In the genomic region with DNA sequence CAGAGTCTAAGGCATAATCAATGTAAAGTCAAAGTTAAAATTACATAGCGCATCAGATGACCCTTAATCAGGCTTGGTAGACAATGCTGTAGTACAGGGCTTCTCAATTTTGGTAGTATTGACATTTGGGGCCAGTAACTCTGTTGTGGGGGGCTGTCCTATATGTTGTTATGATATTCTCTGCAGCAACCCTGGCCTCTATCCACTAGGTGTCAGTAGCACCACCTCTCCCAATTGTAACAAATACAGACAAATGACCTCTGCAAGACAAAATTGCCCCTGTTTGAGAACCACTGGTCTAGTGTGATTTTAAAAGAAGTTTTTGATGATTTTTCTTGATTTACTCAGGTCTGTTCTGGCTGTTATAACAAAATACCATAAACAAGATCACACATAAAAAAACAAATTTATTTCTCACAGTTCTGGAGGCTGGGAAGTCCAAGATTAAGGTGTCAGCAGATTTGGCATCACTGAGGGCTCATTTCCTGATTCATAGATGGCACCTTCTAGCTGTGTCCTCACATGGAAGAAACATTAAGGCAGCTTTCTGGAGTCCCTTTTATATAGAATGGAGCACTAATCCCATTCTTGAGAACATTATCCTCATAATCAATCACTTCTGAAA, we compare ENCODE assay signal across 8 cellular contexts. TPM values are rescaled to one million over a fixed set of nuclear protein-coding genes. Genes with fewer than 3 reads are reported as not detected.
A peak's percentile ranks its signal among the peaks of the same experiment; 100 is the strongest.
DNase-seq lines count a peak whose midpoint lies in the region; ATAC-seq and TF ChIP-seq lines count a peak whose summit lies in the region.

No MANE protein-coding gene starts in this region.

- no peak overlapping the region for H2BK15ac ChIP-seq in mesenchymal stem cell (ENCODE audit: low read depth, poor library complexity, severe bottlenecking)

- no peak overlapping the region for H3K4me3 ChIP-seq in mesenchymal stem cell (ENCODE audit: insufficient read depth in 1 of 2, low read depth in 1 of 2, low read length in 2 of 2)

- no peaks in the 10 kb centered on the region for H3K79me1 ChIP-seq in mesenchymal stem cell (replicated peaks; ENCODE audit: low read length, poor library complexity, severe bottlenecking)

- no peak overlapping the region for H2BK12ac ChIP-seq in mesenchymal stem cell (ENCODE audit: low read length in 2 of 2)

- H2AFZ ChIP-seq in mesenchymal stem cell (ENCODE audit: low read depth, low read length), result no peak overlapping the region

- no peaks in the 10 kb centered on the region for H3K9me3 ChIP-seq in mesenchymal stem cell (ENCODE audit: control insufficient read depth, low read length)

- DNase-seq in Right ventricle myocardium superior (no peak), cardiac septum (ENCODE audit: low spot score) (no peak), HS-5 (ENCODE audit: low read depth) (peak; percentile 18), RPMI7951 (ENCODE audit: low read depth) (peak; percentile 44), chondrocyte (ENCODE audit: low spot score) (no peak), mesenchymal stem cell (peak; percentile 52), posterior vena cava (ENCODE audit: low spot score) (no peak)

- no peak overlapping the region for H3K4ac ChIP-seq in mesenchymal stem cell (ENCODE audit: low read depth in 1 of 2, low read length in 2 of 2)

- H3K9ac ChIP-seq in mesenchymal stem cell (ENCODE audit: low read length), result no peak overlapping the region

- H3K4me3 Mint-ChIP-seq in chondrocyte (ENCODE audit: unreplicated experiment), result no peak overlapping the region

- H4K8ac ChIP-seq in mesenchymal stem cell (ENCODE audit: low read length), result no peak overlapping the region

- intact Hi-C loops in Right ventricle myocardium superior (cut with DNase I), result no loop called here
- intact Hi-C loops in cardiac septum (cut with DNase I), result no loop called here
- intact Hi-C loops in posterior vena cava (cut with DNase I), result no loop called here

- H3K4me1 ChIP-seq in mesenchymal stem cell (ENCODE audit: control insufficient read depth, insufficient read depth, low read depth, low read length), result no peaks in the 10 kb centered on the region

- no peaks in the 10 kb centered on the region for H3K4me1 Mint-ChIP-seq in chondrocyte (ENCODE audit: low read depth)

- no peak overlapping the region for H3K23ac ChIP-seq in mesenchymal stem cell (ENCODE audit: low read length in 2 of 2)

- peak; percentile 45 for ATAC-seq in Right ventricle myocardium superior (ENCODE audit: poor library complexity)
- peak; percentile 92 for ATAC-seq in GM21576 (IDR thresholded peaks at IDR 0.05; ENCODE audit: unreplicated experiment)

- WGBS in mesenchymal stem cell, result 100% methylated on average over 1 of the region's 1 CpG

- H2AK5ac ChIP-seq in mesenchymal stem cell (ENCODE audit: low read length, severe bottlenecking), result no peak overlapping the region

- no peaks in the 10 kb centered on the region for H3K36me3 ChIP-seq in mesenchymal stem cell (ENCODE audit: control insufficient read depth in 1 of 2, insufficient read depth in 2 of 2, low read depth in 1 of 2, low read length in 2 of 2)

- H4K91ac ChIP-seq in mesenchymal stem cell (ENCODE audit: low read length), result no peak overlapping the region

- no peak overlapping the region for H3K4me2 ChIP-seq in mesenchymal stem cell (ENCODE audit: low read length, poor library complexity, severe bottlenecking)

- H3K27me3 ChIP-seq in mesenchymal stem cell (ENCODE audit: control insufficient read depth in 1 of 2, insufficient read depth in 1 of 2, low read length in 2 of 2), result peaks cover 0 to 4% of the 10 kb centered on the region in 2 experiments

- H3K14ac ChIP-seq in mesenchymal stem cell (ENCODE audit: low read length in 2 of 2), result no peak overlapping the region

- peak; percentile 83 for TF ChIP-seq CTCF in chondrocyte (IDR thresholded peaks at IDR 0.05)

- no peaks in the 10 kb centered on the region for H3K27me3 Mint-ChIP-seq in chondrocyte (ENCODE audit: low read depth)

- H2BK120ac ChIP-seq in mesenchymal stem cell (ENCODE audit: low read depth, low read length), result no peak overlapping the region

- no peaks in the 10 kb centered on the region for H3K36me3 Mint-ChIP-seq in chondrocyte (ENCODE audit: low read depth)

- H2BK5ac ChIP-seq in mesenchymal stem cell (ENCODE audit: low read depth, low read length, poor library complexity, severe bottlenecking), result no peak overlapping the region

- H3K27ac Mint-ChIP-seq in chondrocyte (ENCODE audit: unreplicated experiment), result no peak overlapping the region

- H3K9me3 Mint-ChIP-seq in chondrocyte (ENCODE audit: low read depth), result no peaks in the 10 kb centered on the region

- H3K18ac ChIP-seq in mesenchymal stem cell (ENCODE audit: low read depth in 1 of 2, low read length in 2 of 2), result no peak overlapping the region

- no peak overlapping the region for H3K27ac ChIP-seq in mesenchymal stem cell (ENCODE audit: low read length, poor library complexity, severe bottlenecking)

RNA-seq across cellular contexts. Expression of a gene that starts 37.6 kb away (rescaled TPM):
- 7.2 TPM for total RNA-seq in Right ventricle myocardium superior
- total RNA-seq in cardiac septum, result 3.6 TPM
- 0.84 and 3.6 TPM in 2 replicates for total RNA-seq in RPMI7951 (2014; rRNA removed; shearing (Covaris generic))
- 2.5 to 5.5 TPM (median 2.6 TPM) in 3 replicates for total RNA-seq in chondrocyte
- polyA plus RNA-seq in mesenchymal stem cell (2013, experiment 1 of 2), result 6.2 TPM
- 6.2 TPM for polyA plus RNA-seq in mesenchymal stem cell (2013, experiment 2 of 2)
- total RNA-seq in posterior vena cava, result 10 to 100 TPM; 20.5 to 28.8 TPM

Comparison
In these comparisons a context has a peak if more than half of its experiments do, and no peak if none do; other contexts are left out.
1. DNase-seq: peak in HS-5 (single experiment), RPMI7951 (single experiment) and mesenchymal stem cell (single experiment); none in Right ventricle myocardium superior (single experiment), cardiac septum (single experiment), chondrocyte (single experiment) and posterior vena cava (single experiment).